ENCODE assay signal across 1 cellular context in the genomic region with DNA sequence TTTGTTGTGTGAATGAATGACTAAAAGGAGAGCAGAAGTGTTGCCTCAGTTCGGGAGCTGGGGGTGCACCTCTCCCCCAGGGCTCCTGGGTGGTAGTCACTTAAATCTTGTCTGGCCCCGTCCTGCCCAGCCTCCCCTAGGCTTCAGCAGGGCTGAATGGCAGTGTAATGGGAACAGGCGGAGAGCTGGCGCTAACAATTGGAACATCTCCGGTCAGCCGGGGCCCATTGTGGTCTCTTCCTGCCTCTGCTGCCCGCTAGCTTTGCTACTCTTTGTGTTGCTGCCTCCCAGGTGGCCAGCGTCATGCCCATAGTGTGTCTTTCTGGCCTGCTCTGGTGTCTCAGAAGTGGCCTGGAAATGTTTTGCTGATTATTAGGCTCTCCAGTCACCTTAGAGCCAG.
TF ChIP-seq lines count a peak whose summit lies in the region.

No MANE protein-coding gene starts in this region.

TF ChIP-seq in SK-N-SH treated with all-trans-retinoic acid at 6 μM for 48 hours, 23 proteins besides CTCF, POLR2A, EP300 and RAD21 (continued from another document):
- TF ChIP-seq CSRNP3 (CRISPR knock-in tag; IDR thresholded peaks at IDR 0.05) (no peak), GLIS3 (CRISPR knock-in tag; IDR thresholded peaks at IDR 0.05) (no peak), POU6F1 (CRISPR knock-in tag; IDR thresholded peaks at IDR 0.05; ENCODE audit: borderline replicate concordance, low read depth) (no peak)
- TF ChIP-seq, protein P1, sequence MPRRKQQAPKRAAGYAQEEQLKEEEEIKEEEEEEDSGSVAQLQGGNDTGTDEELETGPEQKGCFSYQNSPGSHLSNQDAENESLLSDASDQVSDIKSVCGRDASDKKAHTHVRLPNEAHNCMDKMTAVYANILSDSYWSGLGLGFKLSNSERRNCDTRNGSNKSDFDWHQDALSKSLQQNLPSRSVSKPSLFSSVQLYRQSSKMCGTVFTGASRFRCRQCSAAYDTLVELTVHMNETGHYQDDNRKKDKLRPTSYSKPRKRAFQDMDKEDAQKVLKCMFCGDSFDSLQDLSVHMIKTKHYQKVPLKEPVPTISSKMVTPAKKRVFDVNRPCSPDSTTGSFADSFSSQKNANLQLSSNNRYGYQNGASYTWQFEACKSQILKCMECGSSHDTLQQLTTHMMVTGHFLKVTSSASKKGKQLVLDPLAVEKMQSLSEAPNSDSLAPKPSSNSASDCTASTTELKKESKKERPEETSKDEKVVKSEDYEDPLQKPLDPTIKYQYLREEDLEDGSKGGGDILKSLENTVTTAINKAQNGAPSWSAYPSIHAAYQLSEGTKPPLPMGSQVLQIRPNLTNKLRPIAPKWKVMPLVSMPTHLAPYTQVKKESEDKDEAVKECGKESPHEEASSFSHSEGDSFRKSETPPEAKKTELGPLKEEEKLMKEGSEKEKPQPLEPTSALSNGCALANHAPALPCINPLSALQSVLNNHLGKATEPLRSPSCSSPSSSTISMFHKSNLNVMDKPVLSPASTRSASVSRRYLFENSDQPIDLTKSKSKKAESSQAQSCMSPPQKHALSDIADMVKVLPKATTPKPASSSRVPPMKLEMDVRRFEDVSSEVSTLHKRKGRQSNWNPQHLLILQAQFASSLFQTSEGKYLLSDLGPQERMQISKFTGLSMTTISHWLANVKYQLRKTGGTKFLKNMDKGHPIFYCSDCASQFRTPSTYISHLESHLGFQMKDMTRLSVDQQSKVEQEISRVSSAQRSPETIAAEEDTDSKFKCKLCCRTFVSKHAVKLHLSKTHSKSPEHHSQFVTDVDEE (CRISPR knock-in tag; IDR thresholded peaks at IDR 0.05), result no peak
TF ChIP-seq in SK-N-SH treated with all-trans-retinoic acid at 6 μM for 48 hours: peak in this region for 0.
